17 cellular contexts compared by ENCODE assay signal in the genomic region with DNA sequence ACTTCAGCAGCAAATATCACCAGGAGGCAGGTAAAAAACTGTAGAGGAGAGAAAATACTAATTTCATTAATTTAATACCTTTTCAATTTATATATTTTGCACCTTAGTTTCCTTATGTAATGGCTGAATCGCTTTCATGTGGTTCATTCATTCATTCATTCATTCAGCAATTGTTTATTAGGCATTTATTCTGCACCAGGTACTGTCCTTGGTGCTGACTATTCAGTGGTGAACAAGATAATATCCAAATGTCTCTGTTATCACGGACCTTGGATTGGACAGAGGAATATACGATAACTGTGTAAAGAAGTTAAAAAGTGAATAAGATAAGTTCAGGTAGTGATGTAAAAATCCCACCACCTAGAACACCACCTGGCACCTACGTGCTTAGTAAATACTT. TPM values are rescaled to one million over a fixed set of nuclear protein-coding genes. Genes with fewer than 3 reads are reported as not detected.
"Had no signal": no experiment of that assay in that cellular context is flagged by ENCODE, and none has a peak within 500 bp of the region (broad histone marks: within the 10 kb centered on the region; RNA-seq: fewer than 3 reads in every experiment).

No MANE protein-coding gene starts in this region.

- H3K4me3 Mint-ChIP-seq: activated CD4-positive, alpha-beta memory T cell treated with anti-CD3 and anti-CD28 coated beads, Interleukin-2, amount 10 ng/mL, durations not matched to agents 7 days and 5 days; activated naive CD4-positive, alpha-beta T cell treated with anti-CD3 and anti-CD28 coated beads for 36 hours; activated T-helper 1 cell treated with anti-CD3 and anti-CD28 coated beads, Interleukin-12 subunit alpha, Interleukin-12 subunit beta, Interleukin-2, Interleukin-4 antibody, amounts not matched to agents 30 ng/mL and 10 ng/mL and 1 ng/mL, durations not matched to agents 14 hours and 24 hours and 36 hours; endodermal cell; stimulated activated effector memory CD8-positive, alpha-beta T cell treated with anti-CD3 and anti-CD28 coated beads, Interleukin-12 subunit alpha, Interleukin-12 subunit beta, amount 100 ng/mL, for 72 hours; T-helper 2 cell treated with Interferon-gamma antibody and Interleukin-4, amounts not matched to agents 5 μg/mL and 100 μg/mL, for 36 hours had no signal

- H3K79me2 ChIP-seq: hepatocyte, parathyroid adenoma had no signal

- H3K36me3 ChIP-seq: thyroid gland, vagina had no signal

- H2AFZ ChIP-seq: hepatocyte, parathyroid adenoma had no signal

- H3K9me3 ChIP-seq: right atrium auricular region, thyroid gland, vagina had no signal

- H3K9ac ChIP-seq: parathyroid adenoma had no signal

- H3K36me3 Mint-ChIP-seq: stimulated activated effector memory CD8-positive, alpha-beta T cell treated with anti-CD3 and anti-CD28 coated beads, Interleukin-12 subunit alpha, Interleukin-12 subunit beta, amount 100 ng/mL, for 72 hours had no signal

- H3K4me2 ChIP-seq: hepatocyte had no signal

- H3K27me3 Mint-ChIP-seq: activated CD4-positive, alpha-beta memory T cell treated with anti-CD3 and anti-CD28 coated beads, Interleukin-2, amount 10 ng/mL, durations not matched to agents 7 days and 5 days had no signal

- H3K9me3 Mint-ChIP-seq: activated naive CD4-positive, alpha-beta T cell treated with anti-CD3 and anti-CD28 coated beads for 36 hours; endodermal cell; stimulated activated effector memory CD8-positive, alpha-beta T cell treated with anti-CD3 and anti-CD28 coated beads, Interleukin-12 subunit alpha, Interleukin-12 subunit beta, amount 100 ng/mL, for 72 hours had no signal

- H3K27ac ChIP-seq: hepatocyte, parathyroid adenoma, right atrium auricular region, thyroid gland, vagina had no signal

- ATAC-seq: left ventricle myocardium superior; stimulated activated effector memory CD8-positive, alpha-beta T cell treated with anti-CD3 and anti-CD28 coated beads, Interleukin-12 subunit alpha, Interleukin-12 subunit beta, amount 100 ng/mL, for 72 hours had no signal

- DNase-seq: activated CD4-positive, alpha-beta memory T cell treated with anti-CD3 and anti-CD28 coated beads, Interleukin-2, amount 10 ng/mL, durations not matched to agents 7 days and 5 days; activated CD8-positive, alpha-beta memory T cell treated with anti-CD3 and anti-CD28 coated beads, Interleukin-2, amount 50 U/mL, for 4 hours; activated naive CD4-positive, alpha-beta T cell treated with anti-CD3 and anti-CD28 coated beads for 36 hours; endodermal cell; left ventricle myocardium superior; thyroid gland had no signal

- H3K27ac Mint-ChIP-seq: activated CD4-positive, alpha-beta memory T cell treated with anti-CD3 and anti-CD28 coated beads, Interleukin-2, amount 10 ng/mL, durations not matched to agents 7 days and 5 days; activated T-helper 1 cell treated with anti-CD3 and anti-CD28 coated beads, Interleukin-12 subunit alpha, Interleukin-12 subunit beta, Interleukin-2, Interleukin-4 antibody, amounts not matched to agents 30 ng/mL and 10 ng/mL and 1 ng/mL, durations not matched to agents 14 hours and 24 hours and 36 hours; endodermal cell; stimulated activated effector memory CD8-positive, alpha-beta T cell treated with anti-CD3 and anti-CD28 coated beads, Interleukin-12 subunit alpha, Interleukin-12 subunit beta, amount 100 ng/mL, for 72 hours had no signal

- H3K4me3 ChIP-seq: hepatocyte, right atrium auricular region, thyroid gland, vagina had no signal

- H3K27me3 ChIP-seq: hepatocyte, right atrium auricular region, thyroid gland, vagina had no signal

- H3K4me1 Mint-ChIP-seq: endodermal cell had no signal

RNA-seq across cellular contexts. Expression of a gene that starts 30.9 kb away (rescaled TPM):
- total RNA-seq: activated CD4-positive, alpha-beta memory T cell treated with anti-CD3 and anti-CD28 coated beads, Interleukin-2, amount 10 ng/mL, durations not matched to agents 7 days and 5 days; activated naive CD4-positive, alpha-beta T cell treated with anti-CD3 and anti-CD28 coated beads for 36 hours; activated T-helper 1 cell treated with anti-CD3 and anti-CD28 coated beads, Interleukin-12 subunit alpha, Interleukin-12 subunit beta, Interleukin-2, Interleukin-4 antibody, amounts not matched to agents 30 ng/mL and 10 ng/mL and 1 ng/mL, durations not matched to agents 14 hours and 24 hours and 36 hours; cardiac septum; endodermal cell; hepatocyte; kidney epithelial cell; left ventricle myocardium superior; right atrium auricular region; thyroid gland; vagina had no signal
- polyA plus RNA-seq: adipose tissue, esophagus had no signal
